9 cellular contexts compared by ENCODE assay signal in genomic region chr13:100491164-100491847, GRCh38.
DNase-seq lines count a peak whose midpoint lies in the region; ATAC-seq and TF ChIP-seq lines count a peak whose summit lies in the region.
"Had no signal": no experiment of that assay in that cellular context is flagged by ENCODE, and none has a peak within 500 bp of the region (broad histone marks: within the 10 kb centered on the region; RNA-seq: fewer than 3 reads in every experiment).

No MANE protein-coding gene starts in this region.

- ATAC-seq in GM21723 (IDR thresholded peaks at IDR 0.05; ENCODE audit: unreplicated experiment) = no peak

- H3K9me3 ChIP-seq in hepatocyte (ENCODE audit: low read depth) (no peaks in the 10 kb centered on the region), uterus (no peaks in the 10 kb centered on the region)

- no peak for TF ChIP-seq POLR2A in uterus (IDR thresholded peaks at IDR 0.05)

- no peak overlapping the region for H3K27ac ChIP-seq in brain microvascular endothelial cell
- H3K27ac ChIP-seq in hepatocyte = no peak overlapping the region
- peak overlapping the region in 1 of 2 donors; percentile 60 for H3K27ac ChIP-seq in uterus

- no peaks in the 10 kb centered on the region for H4K20me1 ChIP-seq in hepatocyte (ENCODE audit: insufficient read depth, poor library complexity, severe bottlenecking)

- no peak overlapping the region for H3K4me2 ChIP-seq in hepatocyte

- TF ChIP-seq CTCF in brain microvascular endothelial cell (IDR thresholded peaks at IDR 0.05; ENCODE audit: low read depth, low read length, missing control alignments) (peak; percentile 42), hepatocyte (IDR thresholded peaks at IDR 0.05; ENCODE audit: poor library complexity) (peak; percentile 6), uterus (IDR thresholded peaks at IDR 0.05) (no peak)

- in situ Hi-C loops in brain microvascular endothelial cell (cut with HindIII; ENCODE audit: low pct_ligation_motif_present, low sequenced_read_pairs) = no loop called here

- H3K4me1 ChIP-seq in hepatocyte (ENCODE audit: insufficient read depth) (no peaks in the 10 kb centered on the region), uterus (no peaks in the 10 kb centered on the region)

- H3K9me2 ChIP-seq in hepatocyte (replicated peaks; ENCODE audit: insufficient read depth) = no peaks in the 10 kb centered on the region

- no peak overlapping the region for H3K4me3 ChIP-seq in brain microvascular endothelial cell (ENCODE audit: low read depth, low read length)
- no peak overlapping the region for H3K4me3 ChIP-seq in hepatocyte
- H3K4me3 ChIP-seq in uterus = no peak overlapping the region

- H3K27me3 ChIP-seq in brain microvascular endothelial cell (replicated peaks) (no peaks in the 10 kb centered on the region), hepatocyte (no peaks in the 10 kb centered on the region), uterus (no peaks in the 10 kb centered on the region)

- intact Hi-C loops in uterus (cut with DNase I; ENCODE audit: low total_unique reads) = no loop called here

- WGBS in hepatocyte (ENCODE audit: low lambda C conversion rate, missing lambda C conversion rate) = 77% methylated on average over 8 of the region's 8 CpGs

- DNase-seq in SKM-1 treated with dmso at 0.1 percent for 144 hours (lab: John Stamatoyannopoulos, UW; ENCODE audit: unreplicated experiment) = peak; percentile 12
- no peak for DNase-seq in SKM-1 (lab: John Stamatoyannopoulos, UW; ENCODE audit: unreplicated experiment)
- peak; percentile 42 for DNase-seq in brain microvascular endothelial cell
- no peak for DNase-seq in hepatocyte (ENCODE audit: low spot score)
- DNase-seq in uterus = peak; percentile 56 to 60
- no peak for DNase-seq in NCI-H524 (lab: John Stamatoyannopoulos, UW)
- no peak for DNase-seq in RPMI8226
- DNase-seq: activated CD4-positive, alpha-beta T cell treated with anti-CD3 and anti-CD28 coated beads, Interleukin-2, amount 50 U/mL, for 48 hours had no signal

- no peaks in the 10 kb centered on the region for H3K79me2 ChIP-seq in hepatocyte

- no peak overlapping the region for H2AFZ ChIP-seq in hepatocyte

- H3K36me3 ChIP-seq in brain microvascular endothelial cell (replicated peaks) (no peaks in the 10 kb centered on the region), hepatocyte (replicated peaks; ENCODE audit: insufficient read depth, low read depth) (no peaks in the 10 kb centered on the region), uterus (no peaks in the 10 kb centered on the region)

Comparison
In these comparisons a context has a peak if more than half of its experiments do, and no peak if none do; other contexts are left out.
1. DNase-seq: peak in SKM-1 treated with dmso at 0.1 percent for 144 hours (single experiment), brain microvascular endothelial cell (single experiment) and uterus (2 of 2); none in SKM-1 (single experiment), hepatocyte (single experiment), NCI-H524 (0 of 2) and RPMI8226 (single experiment).
2. CTCF ChIP-seq: peak in brain microvascular endothelial cell (single experiment) and hepatocyte (single experiment); none in uterus (0 of 4).